In the genomic region with DNA sequence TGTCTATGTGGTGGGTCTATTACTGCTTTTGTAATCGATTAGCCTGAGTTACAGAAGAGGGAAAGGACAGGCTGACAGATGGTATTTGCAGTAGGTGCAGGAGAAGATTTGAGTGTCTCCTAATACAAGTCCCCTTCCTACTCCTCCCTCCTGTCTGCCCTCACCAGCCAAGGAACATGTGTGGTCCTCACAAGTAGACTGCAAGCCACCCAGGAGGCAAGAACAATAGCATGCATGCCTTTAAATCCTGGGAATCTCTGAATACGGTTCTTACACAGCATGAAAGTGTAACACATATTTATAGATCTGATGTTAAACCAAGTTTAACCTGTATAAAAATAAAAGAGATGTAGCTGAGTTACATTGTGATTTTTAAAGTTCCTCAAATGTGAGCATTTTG, we compare ENCODE assay signal across 26 cellular contexts.
"Had no signal": no experiment of that assay in that cellular context is flagged by ENCODE, and none has a peak within 500 bp of the region (broad histone marks: within the 10 kb centered on the region; RNA-seq: fewer than 3 reads in every experiment).

No MANE protein-coding gene starts in this region.

- H3K4me1 Mint-ChIP-seq: naive B cell; naive thymus-derived CD8-positive, alpha-beta T cell; nephron progenitor cell; neural crest cell; stimulated activated memory B cell treated with anti-CD40 and anti-IgM and Interleukin-4, amounts not matched to agents 10 μg/mL and 1 μg/mL and 100 μg/mL, for 72 hours; stimulated activated naive CD8-positive, alpha-beta T cell treated with anti-CD3 and anti-CD28 coated beads, Interleukin-15, amount 100 ng/mL, for 72 hours had no signal

- H3K4me3 Mint-ChIP-seq: naive B cell; naive thymus-derived CD8-positive, alpha-beta T cell; natural killer cell treated with Interleukin-12 subunit alpha and Interleukin-12 subunit beta and Interleukin-15 and Interleukin-18, amount 100 ng/mL, for 72 hours; nephron progenitor cell; neural crest cell; stimulated activated memory B cell treated with anti-CD40 and anti-IgM and Interleukin-4, amounts not matched to agents 10 μg/mL and 1 μg/mL and 100 μg/mL, for 72 hours; stimulated activated naive CD8-positive, alpha-beta T cell treated with anti-CD3 and anti-CD28 coated beads, Interleukin-15, amount 100 ng/mL, for 72 hours had no signal

- H3K4me3 ChIP-seq: pancreas, prostate gland, right lobe of liver, sigmoid colon, suprapubic skin, testis, tibial artery, upper lobe of left lung, vagina had no signal

- H3K4me1 ChIP-seq: pancreas, prostate gland, sigmoid colon, testis, tibial artery, vagina had no signal

- H3K36me3 ChIP-seq: pancreas, prostate gland, right lobe of liver, sigmoid colon, suprapubic skin, tibial artery, upper lobe of left lung, vagina had no signal

- H3K9me3 ChIP-seq: pancreas, prostate gland, right lobe of liver, sigmoid colon, suprapubic skin, testis, tibial artery, upper lobe of left lung, vagina had no signal

- DNase-seq: naive B cell; naive thymus-derived CD8-positive, alpha-beta T cell; nephron progenitor cell; pancreas; retina; right cardiac atrium; right lobe of liver; sigmoid colon; small intestine; stimulated activated CD4-positive, alpha-beta T cell treated with anti-CD3 and anti-CD28 coated beads, Interleukin-15, amount 100 ng/mL, for 24 hours; stimulated activated CD4-positive, alpha-beta T cell treated with anti-CD3 and anti-CD28 coated beads, Interleukin-4, amount 100 ng/mL, for 1 hour; stimulated activated CD4-positive, alpha-beta T cell treated with anti-CD3 and anti-CD28 coated beads, Interleukin-4, amount 100 ng/mL, for 4 hours; stimulated activated CD8-positive, alpha-beta memory T cell treated with anti-CD3 and anti-CD28 coated beads, Interleukin-4, amount 100 ng/mL, for 48 hours; stimulated activated naive CD4-positive, alpha-beta T cell; stimulated activated naive CD8-positive, alpha-beta T cell treated with anti-CD3 and anti-CD28 coated beads, Interleukin-15, amount 100 ng/mL, for 72 hours; stimulated activated naive CD8-positive, alpha-beta T cell treated with anti-CD3 and anti-CD28 coated beads, Interleukin-15, Interleukin-2, amounts not matched to agents 100 U/mL and 50 U/mL, for 24 hours; substantia nigra; testis; tibial artery; upper lobe of left lung had no signal

- H3K27ac Mint-ChIP-seq: naive B cell; natural killer cell treated with Interleukin-12 subunit alpha and Interleukin-12 subunit beta and Interleukin-15 and Interleukin-18, amount 100 ng/mL, for 72 hours; nephron progenitor cell; stimulated activated memory B cell treated with anti-CD40 and anti-IgM and Interleukin-4, amounts not matched to agents 10 μg/mL and 1 μg/mL and 100 μg/mL, for 72 hours; stimulated activated naive CD8-positive, alpha-beta T cell treated with anti-CD3 and anti-CD28 coated beads, Interleukin-15, amount 100 ng/mL, for 72 hours had no signal

- H3K27me3 ChIP-seq: pancreas, right lobe of liver, sigmoid colon, suprapubic skin, testis, upper lobe of left lung, vagina had no signal

- H3K9me3 Mint-ChIP-seq: naive B cell; naive thymus-derived CD8-positive, alpha-beta T cell; natural killer cell treated with Interleukin-12 subunit alpha and Interleukin-12 subunit beta and Interleukin-15 and Interleukin-18, amount 100 ng/mL, for 72 hours; nephron progenitor cell; stimulated activated memory B cell treated with anti-CD40 and anti-IgM and Interleukin-4, amounts not matched to agents 10 μg/mL and 1 μg/mL and 100 μg/mL, for 72 hours; stimulated activated naive CD8-positive, alpha-beta T cell treated with anti-CD3 and anti-CD28 coated beads, Interleukin-15, amount 100 ng/mL, for 72 hours had no signal

- H3K27ac ChIP-seq: pancreas, prostate gland, right lobe of liver, sigmoid colon, suprapubic skin, testis, tibial artery, upper lobe of left lung, vagina had no signal

- H3K36me3 Mint-ChIP-seq: naive B cell; naive thymus-derived CD8-positive, alpha-beta T cell; natural killer cell treated with Interleukin-12 subunit alpha and Interleukin-12 subunit beta and Interleukin-15 and Interleukin-18, amount 100 ng/mL, for 72 hours; stimulated activated memory B cell treated with anti-CD40 and anti-IgM and Interleukin-4, amounts not matched to agents 10 μg/mL and 1 μg/mL and 100 μg/mL, for 72 hours had no signal
